ENCODE assay signal across 17 cellular contexts in genomic region chr17:11241611-11242226, GRCh38. TPM values are rescaled to one million over a fixed set of nuclear protein-coding genes. Genes with fewer than 3 reads are reported as not detected.
DNase-seq lines count a peak whose midpoint lies in the region; ATAC-seq, FAIRE-seq and TF ChIP-seq lines count a peak whose summit lies in the region.
"Had no signal": no experiment of that assay in that cellular context is flagged by ENCODE, and none has a peak within 500 bp of the region (broad histone marks: within the 10 kb centered on the region; RNA-seq: fewer than 3 reads in every experiment).

No MANE protein-coding gene starts in this region.

- ATAC-seq in activated CD4-positive, alpha-beta T cell treated with anti-CD3 and anti-CD28 coated beads for 36 hours = no peak
- ATAC-seq in stimulated activated naive B cell treated with anti-CD40 and anti-IgM and Interleukin-4, amounts not matched to agents 10 μg/mL and 1 μg/mL and 100 μg/mL, for 72 hours (replicated peaks) = no peak
- ATAC-seq in sciatic nerve (no peak), HG03439 (IDR thresholded peaks at IDR 0.05; ENCODE audit: unreplicated experiment) (no peak)
- ATAC-seq: HCT116; naive thymus-derived CD8-positive, alpha-beta T cell had no signal

- intact Hi-C loops in activated CD4-positive, alpha-beta T cell treated with anti-CD3 and anti-CD28 coated beads for 36 hours (cut with DNase I, micrococcal nuclease) = no loop called here
- intact Hi-C loops in kidney (cut with DNase I) = no loop called here
- intact Hi-C loops in sciatic nerve (cut with DNase I) = loop anchor here (5.0 kb wide), 1 partner anchor 526 kb away; no protein-coding TSS in a partner anchor

- H3K27ac Mint-ChIP-seq in activated CD4-positive, alpha-beta T cell treated with anti-CD3 and anti-CD28 coated beads for 36 hours = no peak overlapping the region
- H3K27ac Mint-ChIP-seq in chondrocyte (ENCODE audit: unreplicated experiment) = no peak overlapping the region
- peak overlapping the region; percentile 60 for H3K27ac Mint-ChIP-seq in stimulated activated naive B cell treated with anti-CD40 and anti-IgM and Interleukin-4, amounts not matched to agents 10 μg/mL and 1 μg/mL and 100 μg/mL, for 72 hours
- H3K27ac Mint-ChIP-seq: CD8-positive, alpha-beta memory T cell; naive thymus-derived CD8-positive, alpha-beta T cell had no signal

- no peaks in the 10 kb centered on the region for H3K4me1 Mint-ChIP-seq in activated CD4-positive, alpha-beta T cell treated with anti-CD3 and anti-CD28 coated beads for 36 hours
- peaks cover 11% of the 10 kb centered on the region for H3K4me1 Mint-ChIP-seq in chondrocyte (ENCODE audit: low read depth)
- peaks cover 3 to 6% of the 10 kb centered on the region in 2 donors for H3K4me1 Mint-ChIP-seq in stimulated activated naive B cell treated with anti-CD40 and anti-IgM and Interleukin-4, amounts not matched to agents 10 μg/mL and 1 μg/mL and 100 μg/mL, for 72 hours
- H3K4me1 Mint-ChIP-seq: CD8-positive, alpha-beta memory T cell had no signal

- no peak for FAIRE-seq in kidney (lab: Jason Lieb, UNC)

- no peaks in the 10 kb centered on the region for H3K9me3 ChIP-seq in kidney (ENCODE audit: control insufficient read depth in 1 of 2, low read length in 2 of 2)

- no peak overlapping the region for H3K27ac ChIP-seq in kidney (ENCODE audit: low read depth in 2 of 2, low read length in 2 of 2)
- H3K27ac ChIP-seq: HL-60 had no signal

- no peaks in the 10 kb centered on the region for H3K9me3 Mint-ChIP-seq in activated CD4-positive, alpha-beta T cell treated with anti-CD3 and anti-CD28 coated beads for 36 hours (ENCODE audit: low read depth)
- H3K9me3 Mint-ChIP-seq in chondrocyte (ENCODE audit: low read depth) = no peaks in the 10 kb centered on the region
- H3K9me3 Mint-ChIP-seq in stimulated activated naive B cell treated with anti-CD40 and anti-IgM and Interleukin-4, amounts not matched to agents 10 μg/mL and 1 μg/mL and 100 μg/mL, for 72 hours = no peaks in the 10 kb centered on the region

- no peaks in the 10 kb centered on the region for H3K4me1 ChIP-seq in kidney (ENCODE audit: control insufficient read depth in 1 of 2, insufficient read depth in 1 of 2, low read depth in 1 of 2, low read length in 2 of 2)

- peak; percentile 8 for DNase-seq in activated CD4-positive, alpha-beta T cell treated with anti-CD3 and anti-CD28 coated beads for 36 hours
- DNase-seq in activated CD4-positive, alpha-beta T cell treated with anti-CD3 and anti-CD28 coated beads for 1 hour = no peak
- no peak for DNase-seq in chondrocyte (ENCODE audit: low spot score)
- peak; percentile 75 for DNase-seq in kidney
- DNase-seq in stimulated activated naive B cell treated with anti-CD40 and anti-IgM and Interleukin-4, amounts not matched to agents 10 μg/mL and 1 μg/mL and 100 μg/mL, for 72 hours = no peak
- DNase-seq in sciatic nerve (ENCODE audit: low spot score) = no peak
- DNase-seq in 8988T = no peak
- DNase-seq: activated CD4-positive, CD25-positive, alpha-beta regulatory T cell treated with anti-CD3 and anti-CD28 coated beads, Interleukin-2, amount 50 U/mL, for 72 hours; CD8-positive, alpha-beta memory T cell; kidney glomerular epithelial cell; naive thymus-derived CD8-positive, alpha-beta T cell had no signal

- no peak overlapping the region for H3K4me3 ChIP-seq in kidney (ENCODE audit: low read length in 2 of 2)

- H3K36me3 ChIP-seq in kidney (ENCODE audit: control insufficient read depth in 1 of 2, insufficient read depth in 2 of 2, low read length in 2 of 2) = no peaks in the 10 kb centered on the region

- H3K4me3 Mint-ChIP-seq in activated CD4-positive, alpha-beta T cell treated with anti-CD3 and anti-CD28 coated beads for 36 hours = no peak overlapping the region
- H3K4me3 Mint-ChIP-seq in chondrocyte (ENCODE audit: unreplicated experiment) = peak overlapping the region; percentile 36
- H3K4me3 Mint-ChIP-seq in stimulated activated naive B cell treated with anti-CD40 and anti-IgM and Interleukin-4, amounts not matched to agents 10 μg/mL and 1 μg/mL and 100 μg/mL, for 72 hours = no peak overlapping the region
- H3K4me3 Mint-ChIP-seq: CD8-positive, alpha-beta memory T cell; naive thymus-derived CD8-positive, alpha-beta T cell had no signal

- CTCF ChIA-PET in activated CD4-positive, alpha-beta T cell treated with anti-CD3 and anti-CD28 coated beads for 36 hours (lab: Charles Lee) = no interaction called here

- H3K9ac ChIP-seq in kidney (ENCODE audit: low read length in 2 of 2) = no peak overlapping the region

- no peaks in the 10 kb centered on the region for H3K36me3 Mint-ChIP-seq in activated CD4-positive, alpha-beta T cell treated with anti-CD3 and anti-CD28 coated beads for 36 hours (ENCODE audit: low read depth)
- no peaks in the 10 kb centered on the region for H3K36me3 Mint-ChIP-seq in chondrocyte (ENCODE audit: low read depth)
- H3K36me3 Mint-ChIP-seq in stimulated activated naive B cell treated with anti-CD40 and anti-IgM and Interleukin-4, amounts not matched to agents 10 μg/mL and 1 μg/mL and 100 μg/mL, for 72 hours = peaks cover 0 to 6% of the 10 kb centered on the region in 2 donors
- H3K36me3 Mint-ChIP-seq: CD8-positive, alpha-beta memory T cell; naive thymus-derived CD8-positive, alpha-beta T cell had no signal

- POLR2A ChIA-PET in activated CD4-positive, alpha-beta T cell treated with anti-CD3 and anti-CD28 coated beads for 36 hours (lab: Charles Lee) = no interaction called here

- peaks cover 33% of the 10 kb centered on the region for H3K27me3 Mint-ChIP-seq in activated CD4-positive, alpha-beta T cell treated with anti-CD3 and anti-CD28 coated beads for 36 hours
- peaks cover 68% of the 10 kb centered on the region for H3K27me3 Mint-ChIP-seq in chondrocyte (ENCODE audit: low read depth)
- peaks cover 53 to 69% of the 10 kb centered on the region in 2 donors for H3K27me3 Mint-ChIP-seq in stimulated activated naive B cell treated with anti-CD40 and anti-IgM and Interleukin-4, amounts not matched to agents 10 μg/mL and 1 μg/mL and 100 μg/mL, for 72 hours

- TF ChIP-seq CTCF in chondrocyte (IDR thresholded peaks at IDR 0.05) (no peak), kidney (IDR thresholded peaks at IDR 0.05; ENCODE audit: borderline replicate concordance, extremely low read depth, insufficient read depth) (no peak)

RNA-seq across cellular contexts. Expression of gene SHISA6, which starts 0.7 kb away (rescaled TPM):
- total RNA-seq in activated CD4-positive, alpha-beta T cell treated with anti-CD3 and anti-CD28 coated beads for 36 hours = not detected
- total RNA-seq in chondrocyte (not detected in 3 replicates), kidney (1.0 TPM), sciatic nerve (11.0 TPM)
- polyA plus RNA-seq in kidney (ENCODE audit: insufficient read depth, low read depth, low replicate concordance) = 0.84 TPM
- total RNA-seq: CD8-positive, alpha-beta memory T cell; dermis microvascular lymphatic vessel endothelial cell; fibroblast of villous mesenchyme; M059J; naive thymus-derived CD8-positive, alpha-beta T cell had no signal
- polyA plus RNA-seq: CD8-positive, alpha-beta memory T cell; naive thymus-derived CD8-positive, alpha-beta T cell had no signal

Comparison
In these comparisons a context has a peak if more than half of its experiments do, and no peak if none do; other contexts are left out.
1. DNase-seq: peak in activated CD4-positive, alpha-beta T cell treated with anti-CD3 and anti-CD28 coated beads for 36 hours (single experiment) and kidney (single experiment); none in activated CD4-positive, alpha-beta T cell treated with anti-CD3 and anti-CD28 coated beads for 1 hour (single experiment), chondrocyte (single experiment), stimulated activated naive B cell treated with anti-CD40 and anti-IgM and Interleukin-4, amounts not matched to agents 10 μg/mL and 1 μg/mL and 100 μg/mL, for 72 hours (single experiment), sciatic nerve (single experiment) and 8988T (single experiment).